In genomic region chr5:54362434-54362833, GRCh38 we compare ENCODE assay signal across 1 cellular context.
TF ChIP-seq lines count a peak whose summit lies in the region.

No MANE protein-coding gene starts in this region.

TF ChIP-seq in IMR-90, 13 proteins besides CTCF, POLR2A, EP300 and RAD21:
- TF ChIP-seq NFE2L2 (IDR thresholded peaks at IDR 0.05; ENCODE audit: low read depth, low read length) (no peak), BHLHE40 (IDR thresholded peaks at IDR 0.05; ENCODE audit: low read depth, low read length) (no peak), RFX5 (IDR thresholded peaks at IDR 0.05; ENCODE audit: low read depth, low read length) (no peak), RCOR1 (IDR thresholded peaks at IDR 0.05; ENCODE audit: insufficient replicate concordance, low read length) (no peak), ELK1 (IDR thresholded peaks at IDR 0.05; ENCODE audit: borderline replicate concordance, low read depth, low read length) (no peak), SMC3 (IDR thresholded peaks at IDR 0.05; ENCODE audit: low read depth, low read length) (no peak), MXI1 (IDR thresholded peaks at IDR 0.05; ENCODE audit: borderline replicate concordance, low read depth, low read length) (no peak)
TF ChIP-seq in IMR-90: peak in this region for 0.
